ENCODE assay signal across 18 cellular contexts in the genomic region with DNA sequence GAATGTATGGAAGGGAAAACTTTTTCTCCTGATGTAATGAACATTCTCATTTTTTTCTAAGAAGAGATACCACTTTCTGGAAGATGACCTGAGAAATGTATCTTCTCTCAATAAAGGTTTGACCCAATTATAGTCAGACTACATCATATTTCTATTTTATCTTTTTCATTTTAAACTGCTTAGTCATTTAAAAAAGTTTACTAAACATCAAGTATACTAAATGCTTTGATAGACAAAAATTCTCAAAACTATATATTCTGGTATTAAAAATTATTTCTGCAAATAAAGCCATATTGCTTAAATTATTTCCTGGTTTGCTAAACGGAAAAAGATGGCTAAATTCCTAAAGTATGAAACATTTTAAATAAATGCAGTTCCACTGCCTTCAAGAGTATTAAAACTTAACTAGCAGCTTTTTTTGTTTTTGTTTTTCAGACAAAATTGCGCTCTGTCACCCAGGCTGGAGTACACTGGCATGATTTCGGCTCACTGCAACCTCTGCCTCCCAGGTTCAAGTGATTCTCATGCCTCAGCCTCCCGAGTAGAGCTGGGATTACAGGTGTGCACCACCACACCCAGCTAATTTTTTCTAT. TPM values are rescaled to one million over a fixed set of nuclear protein-coding genes. Genes with fewer than 3 reads are reported as not detected.
DNase-seq lines count a peak whose midpoint lies in the region; ATAC-seq and TF ChIP-seq lines count a peak whose summit lies in the region.
"Had no signal": no experiment of that assay in that cellular context is flagged by ENCODE, and none has a peak within 500 bp of the region (broad histone marks: within the 10 kb centered on the region; RNA-seq: fewer than 3 reads in every experiment).

No MANE protein-coding gene starts in this region.

- POLR2A ChIA-PET in OCI-LY7 (lab: Charles Lee), result interaction anchor here (1.1 to 1.2 kb wide), 2 partner anchors 12 to 15 kb away, joined by 3 read pairs; no protein-coding TSS in a partner anchor

- H2AFZ ChIP-seq in OCI-LY7 (ENCODE audit: low read length), result no peak overlapping the region

- peaks cover 71% of the 10 kb centered on the region for H3K79me2 ChIP-seq in OCI-LY7 (ENCODE audit: insufficient read depth, low read depth, low read length)

- peaks cover 23% of the 10 kb centered on the region; the same call in 1 of the 2 replicates for H3K9me3 ChIP-seq in OCI-LY7 (ENCODE audit: low read length)
- no peaks in the 10 kb centered on the region for H3K9me3 ChIP-seq in upper lobe of right lung
- H3K9me3 ChIP-seq: HAP-1, SK-N-SH had no signal

- no peaks in the 10 kb centered on the region for H3K27me3 Mint-ChIP-seq in activated naive CD8-positive, alpha-beta T cell
- no peaks in the 10 kb centered on the region for H3K27me3 Mint-ChIP-seq in activated naive CD8-positive, alpha-beta T cell treated with anti-CD3 and anti-CD28 coated beads, Interleukin-2, amount 50 U/mL, for 24 hours
- H3K27me3 Mint-ChIP-seq in dendritic cell treated with granulocyte-macrophage colony-stimulating factor and Interleukin-4, amounts not matched to agents 40 ng/mL and 50 ng/mL, for 4 days, result no peaks in the 10 kb centered on the region
- H3K27me3 Mint-ChIP-seq: CD8-positive, alpha-beta memory T cell had no signal

- H3K27ac ChIP-seq in OCI-LY7 (ENCODE audit: low read depth, low read length, poor library complexity, severe bottlenecking), result peak overlapping the region; percentile 49
- H3K27ac ChIP-seq in upper lobe of right lung, result no peak overlapping the region
- H3K27ac ChIP-seq: 22Rv1, BLaER1, KMS-11 had no signal

- no peaks in the 10 kb centered on the region for H3K27me3 ChIP-seq in upper lobe of right lung
- H3K27me3 ChIP-seq: BLaER1 had no signal

- CTCF ChIA-PET in OCI-LY7 (lab: Charles Lee; ENCODE audit: unreplicated experiment), result no interaction called here

- H3K4me1 ChIP-seq in OCI-LY7 (ENCODE audit: insufficient read depth, low read length, poor library complexity, severe bottlenecking) (peaks cover 39% of the 10 kb centered on the region), upper lobe of right lung (peaks cover 7% of the 10 kb centered on the region)
- H3K4me1 ChIP-seq: HAP-1 had no signal

- 0 out of 2 replicates have a peak overlapping the region, but pooled peaks have one; percentile 55 for H3K4me2 ChIP-seq in OCI-LY7 (ENCODE audit: low read length)
- H3K4me2 ChIP-seq: BLaER1, KMS-11, SK-N-SH had no signal

- no peak for DNase-seq in activated naive CD8-positive, alpha-beta T cell treated with anti-CD3 and anti-CD28 coated beads, Interleukin-2, amount 50 U/mL, for 24 hours
- DNase-seq in OCI-LY7 (ENCODE audit: low spot score) (no peak), upper lobe of right lung (no peak), NCI-H1092 (lab: John Stamatoyannopoulos, UW) (no peak)
- DNase-seq: CD8-positive, alpha-beta memory T cell; NCI-H1048; NCI-H2227 treated with DMSO at 0.1 percent for 48 hours; NCI-H524; SHP77; SK-N-SH had no signal

- peaks cover 67% of the 10 kb centered on the region for H3K4me1 Mint-ChIP-seq in activated naive CD8-positive, alpha-beta T cell (ENCODE audit: low read depth)
- peaks cover 69% of the 10 kb centered on the region for H3K4me1 Mint-ChIP-seq in activated naive CD8-positive, alpha-beta T cell treated with anti-CD3 and anti-CD28 coated beads, Interleukin-2, amount 50 U/mL, for 24 hours
- peaks cover 39% of the 10 kb centered on the region for H3K4me1 Mint-ChIP-seq in dendritic cell treated with granulocyte-macrophage colony-stimulating factor and Interleukin-4, amounts not matched to agents 40 ng/mL and 50 ng/mL, for 4 days (ENCODE audit: low read depth)

- H3K36me3 ChIP-seq in OCI-LY7 (ENCODE audit: insufficient read depth, low read length) (peaks cover 25% of the 10 kb centered on the region), upper lobe of right lung (no peaks in the 10 kb centered on the region)
- H3K36me3 ChIP-seq: HAP-1 had no signal

- BruUV-seq in OCI-LY7 (replicated peaks; lab: Mats Ljungman, UMichigan), result no TSS peak

- intact Hi-C loops in OCI-LY7 (cut with micrococcal nuclease; ENCODE audit: unreplicated experiment) (no loop called here), upper lobe of right lung (cut with DNase I) (no loop called here)
- intact Hi-C loops in dendritic cell treated with granulocyte-macrophage colony-stimulating factor and Interleukin-4, amounts not matched to agents 40 ng/mL and 50 ng/mL, for 4 days (cut with micrococcal nuclease), result loop anchor here (5.0 kb wide), 1 partner anchor 38 kb away; a partner anchor contains a TSS

- peaks cover 27% of the 10 kb centered on the region for H3K36me3 Mint-ChIP-seq in activated naive CD8-positive, alpha-beta T cell
- H3K36me3 Mint-ChIP-seq in activated naive CD8-positive, alpha-beta T cell treated with anti-CD3 and anti-CD28 coated beads, Interleukin-2, amount 50 U/mL, for 24 hours (ENCODE audit: low read depth), result peaks cover 58% of the 10 kb centered on the region
- peaks cover 13% of the 10 kb centered on the region for H3K36me3 Mint-ChIP-seq in dendritic cell treated with granulocyte-macrophage colony-stimulating factor and Interleukin-4, amounts not matched to agents 40 ng/mL and 50 ng/mL, for 4 days (ENCODE audit: low read depth)

- no peaks in the 10 kb centered on the region for H3K9me2 ChIP-seq in OCI-LY7 (ENCODE audit: insufficient read depth, low read length)
- H3K9me2 ChIP-seq: SK-N-SH had no signal

- no peak for ATAC-seq in activated naive CD8-positive, alpha-beta T cell treated with anti-CD3 and anti-CD28 coated beads, Interleukin-2, amount 50 U/mL, for 24 hours
- ATAC-seq in upper lobe of right lung, result no peak
- no peak for ATAC-seq in GM21381 (IDR thresholded peaks at IDR 0.05; ENCODE audit: unreplicated experiment)
- ATAC-seq in HG03520 (IDR thresholded peaks at IDR 0.05; ENCODE audit: unreplicated experiment), result no peak

- H3K4me3 Mint-ChIP-seq in activated naive CD8-positive, alpha-beta T cell, result no peak overlapping the region
- no peak overlapping the region for H3K4me3 Mint-ChIP-seq in activated naive CD8-positive, alpha-beta T cell treated with anti-CD3 and anti-CD28 coated beads, Interleukin-2, amount 50 U/mL, for 24 hours
- no peak overlapping the region for H3K4me3 Mint-ChIP-seq in dendritic cell treated with granulocyte-macrophage colony-stimulating factor and Interleukin-4, amounts not matched to agents 40 ng/mL and 50 ng/mL, for 4 days
- H3K4me3 Mint-ChIP-seq: CD8-positive, alpha-beta memory T cell had no signal

- H3K9me3 Mint-ChIP-seq in activated naive CD8-positive, alpha-beta T cell (ENCODE audit: low read depth), result peaks cover 10% of the 10 kb centered on the region
- H3K9me3 Mint-ChIP-seq in activated naive CD8-positive, alpha-beta T cell treated with anti-CD3 and anti-CD28 coated beads, Interleukin-2, amount 50 U/mL, for 24 hours, result peaks cover 15% of the 10 kb centered on the region
- H3K9me3 Mint-ChIP-seq in dendritic cell treated with granulocyte-macrophage colony-stimulating factor and Interleukin-4, amounts not matched to agents 40 ng/mL and 50 ng/mL, for 4 days, result no peaks in the 10 kb centered on the region

- TF ChIP-seq CTCF in OCI-LY7 (conservative IDR thresholded peaks at IDR 0.05; ENCODE audit: low read length), result no peak
- TF ChIP-seq CTCF in upper lobe of right lung (IDR thresholded peaks at IDR 0.05), result no peak

- H4K20me1 ChIP-seq in OCI-LY7 (ENCODE audit: insufficient read depth, low read length), result peaks cover 12% of the 10 kb centered on the region; the same call in 1 of the 2 replicates

- peak overlapping the region; percentile 64 for H3K27ac Mint-ChIP-seq in activated naive CD8-positive, alpha-beta T cell
- H3K27ac Mint-ChIP-seq in activated naive CD8-positive, alpha-beta T cell treated with anti-CD3 and anti-CD28 coated beads, Interleukin-2, amount 50 U/mL, for 24 hours, result no peak overlapping the region
- peak overlapping the region; percentile 81 for H3K27ac Mint-ChIP-seq in dendritic cell treated with granulocyte-macrophage colony-stimulating factor and Interleukin-4, amounts not matched to agents 40 ng/mL and 50 ng/mL, for 4 days

- H3K4me3 ChIP-seq in OCI-LY7 (ENCODE audit: low read depth, low read length, poor library complexity, severe bottlenecking) (no peak overlapping the region), upper lobe of right lung (no peak overlapping the region)
- H3K4me3 ChIP-seq: BLaER1, HAP-1 had no signal

RNA-seq across cellular contexts. Expression of a gene that starts 37.1 kb away (rescaled TPM):
- total RNA-seq in OCI-LY7 (2014; rRNA removed; shearing (Covaris generic)), result 33.0 and 40.9 TPM in 2 replicates
- total RNA-seq in OCI-LY7 (2022) (46.6 and 51.5 TPM in 2 replicates), upper lobe of right lung (61.8 TPM)
